In the genomic region with DNA sequence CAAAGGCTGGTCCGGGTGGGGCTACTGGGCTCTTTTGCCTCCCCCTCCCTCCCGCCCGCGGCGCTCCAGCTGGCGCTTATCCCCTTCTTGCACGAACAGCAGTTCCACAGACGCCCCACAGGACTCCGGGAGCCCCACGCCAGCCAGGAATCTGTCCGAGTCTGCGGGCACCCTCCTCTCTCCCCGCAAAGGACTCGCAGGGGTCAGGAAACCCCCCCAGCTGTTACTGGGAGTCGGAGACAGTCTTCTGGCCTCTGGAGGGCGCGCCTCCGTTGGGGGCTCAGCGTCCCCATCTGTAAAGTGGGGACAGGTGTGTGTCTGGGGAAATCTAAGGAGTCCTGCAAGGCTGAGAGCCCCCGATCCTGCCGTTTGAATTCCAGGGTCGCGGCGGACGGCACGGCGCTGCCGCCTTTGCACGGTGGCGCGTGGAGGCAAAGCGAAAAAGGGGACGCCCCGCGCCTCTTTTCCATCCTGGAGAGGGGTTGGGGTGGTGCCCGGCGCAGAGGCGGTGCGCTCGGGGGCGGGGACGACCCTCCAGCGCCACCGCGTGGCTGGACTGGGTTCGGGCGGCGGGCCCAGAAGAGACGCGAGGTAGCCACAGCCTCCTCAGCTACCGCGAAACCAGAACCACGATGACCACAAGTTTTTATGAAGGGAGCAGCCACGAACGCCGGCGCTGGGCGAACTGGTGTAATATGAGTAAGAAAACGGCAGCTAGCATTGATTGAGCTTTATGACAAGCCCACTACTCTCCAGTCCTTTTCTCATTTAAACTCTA, we compare ENCODE assay signal across 8 cellular contexts. TPM values are rescaled to one million over a fixed set of nuclear protein-coding genes. Genes with fewer than 3 reads are reported as not detected.
A peak's percentile ranks its signal among the peaks of the same experiment; 100 is the strongest.
DNase-seq lines count a peak whose midpoint lies in the region; ATAC-seq, FAIRE-seq and TF ChIP-seq lines count a peak whose summit lies in the region.

No MANE protein-coding gene starts in this region.

- peak overlapping the region; percentile 82 for H3K4me2 ChIP-seq in A549

- no peak for TF ChIP-seq EP300 in A549 (IDR thresholded peaks at IDR 0.05)

- H3K4me3 ChIP-seq in A549: peak overlapping the region; percentile 47

- peak; percentile 91 for TF ChIP-seq CTCF in A549 (IDR thresholded peaks at IDR 0.05)

- TF ChIP-seq POLR2A in A549 (IDR thresholded peaks at IDR 0.05; ENCODE audit: low read length): no peak

- WGBS in A549 (ENCODE audit: missing lambda C conversion rate): 10% methylated on average over 37 of the region's 59 CpGs

- FAIRE-seq in A549 (lab: Jason Lieb, UNC): no peak

- POLR2A ChIA-PET in A549 (lab: Yijun Ruan, JAX): interaction anchor here (0.7 to 2.3 kb wide), 7 partner anchors 17 to 65 kb away, joined by 3 to 11 read pairs (median 3); a partner anchor contains a TSS

- H3K4me1 ChIP-seq in A549: peaks cover 38% of the 10 kb centered on the region

- CTCF ChIA-PET in A549 (lab: Yijun Ruan, JAX): interaction anchor here (0.6 to 16.6 kb wide), 57 partner anchors 9 to 354 kb away, joined by 3 to 321 read pairs (median 4); a partner anchor contains a TSS

- peak; percentile 87 to 93 for DNase-seq in A549 (ENCODE audit: low read depth in 1 of 2, low spot score in 1 of 2)
- DNase-seq in NCI-H526 treated with DMSO at 0.1 percent for 48 hours (lab: John Stamatoyannopoulos, UW): peak; percentile 59
- DNase-seq in activated CD4-positive, alpha-beta T cell treated with anti-CD3 and anti-CD28 coated beads, Interleukin-2, amount 50 U/mL, for 48 hours: peak; percentile 83 to 88
- peak; percentile 86 for DNase-seq in ecto neural progenitor cell (ENCODE audit: low spot score)
- peak; percentile 70 to 82 for DNase-seq in lung microvascular endothelial cell (ENCODE audit: low read depth in 2 of 2)
- peak; percentile 65 to 83 (median 72) for DNase-seq in stimulated activated CD4-positive, alpha-beta T cell treated with anti-CD3 and anti-CD28 coated beads, TNF-alpha, amount 100 ng/mL, for 24 hours (ENCODE audit: low read depth in 3 of 3)

- TF ChIP-seq RAD21 in A549 (conservative IDR thresholded peaks at IDR 0.05 in 1 of 2, IDR thresholded peaks at IDR 0.05 in 1 of 2): peak; percentile 80 to 97

- ATAC-seq in A549: peak; percentile 85 to 93
- ATAC-seq in GM18517 (IDR thresholded peaks at IDR 0.05; ENCODE audit: unreplicated experiment): peak; percentile 65
- peak; percentile 85 for ATAC-seq in HG03159 (IDR thresholded peaks at IDR 0.05; ENCODE audit: unreplicated experiment)

- peak overlapping the region; percentile 65 to 84; a peak in 5 of 6 replicates for H3K27ac ChIP-seq in A549

- H3K9me3 ChIP-seq in A549: no peaks in the 10 kb centered on the region

TF ChIP-seq in A549, 52 proteins besides CTCF, POLR2A, EP300 and RAD21 (continues in another document):
- TF ChIP-seq, protein P1, sequence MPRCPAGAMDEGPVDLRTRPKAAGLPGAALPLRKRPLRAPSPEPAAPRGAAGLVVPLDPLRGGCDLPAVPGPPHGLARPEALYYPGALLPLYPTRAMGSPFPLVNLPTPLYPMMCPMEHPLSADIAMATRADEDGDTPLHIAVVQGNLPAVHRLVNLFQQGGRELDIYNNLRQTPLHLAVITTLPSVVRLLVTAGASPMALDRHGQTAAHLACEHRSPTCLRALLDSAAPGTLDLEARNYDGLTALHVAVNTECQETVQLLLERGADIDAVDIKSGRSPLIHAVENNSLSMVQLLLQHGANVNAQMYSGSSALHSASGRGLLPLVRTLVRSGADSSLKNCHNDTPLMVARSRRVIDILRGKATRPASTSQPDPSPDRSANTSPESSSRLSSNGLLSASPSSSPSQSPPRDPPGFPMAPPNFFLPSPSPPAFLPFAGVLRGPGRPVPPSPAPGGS (IDR thresholded peaks at IDR 0.05): no peak
- TF ChIP-seq, protein P2, sequence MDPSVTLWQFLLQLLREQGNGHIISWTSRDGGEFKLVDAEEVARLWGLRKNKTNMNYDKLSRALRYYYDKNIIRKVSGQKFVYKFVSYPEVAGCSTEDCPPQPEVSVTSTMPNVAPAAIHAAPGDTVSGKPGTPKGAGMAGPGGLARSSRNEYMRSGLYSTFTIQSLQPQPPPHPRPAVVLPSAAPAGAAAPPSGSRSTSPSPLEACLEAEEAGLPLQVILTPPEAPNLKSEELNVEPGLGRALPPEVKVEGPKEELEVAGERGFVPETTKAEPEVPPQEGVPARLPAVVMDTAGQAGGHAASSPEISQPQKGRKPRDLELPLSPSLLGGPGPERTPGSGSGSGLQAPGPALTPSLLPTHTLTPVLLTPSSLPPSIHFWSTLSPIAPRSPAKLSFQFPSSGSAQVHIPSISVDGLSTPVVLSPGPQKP (IDR thresholded peaks at IDR 0.05; ENCODE audit: low read depth, low read length): no peak
- TF ChIP-seq NR3C1 (IDR thresholded peaks at IDR 0.05) (no peak), ZC3H11A (IDR thresholded peaks at IDR 0.05) (no peak), MAZ (IDR thresholded peaks at IDR 0.05; ENCODE audit: borderline replicate concordance, low read depth, low read length) (no peak), CHD4 (IDR thresholded peaks at IDR 0.05; ENCODE audit: borderline replicate concordance) (no peak), CBX8 (IDR thresholded peaks at IDR 0.05) (no peak), POLR2AphosphoS2 (conservative IDR thresholded peaks at IDR 0.05; ENCODE audit: low read length) (no peak), MAFK (IDR thresholded peaks at IDR 0.05; ENCODE audit: partially characterized antibody) (no peak), GATA3 (IDR thresholded peaks at IDR 0.05; ENCODE audit: borderline replicate concordance) (no peak), BHLHE40 (IDR thresholded peaks at IDR 0.05; ENCODE audit: low read depth, low read length) (no peak), MYC (IDR thresholded peaks at IDR 0.05; ENCODE audit: borderline replicate concordance, low read length) (no peak), RFX5 (IDR thresholded peaks at IDR 0.05) (no peak), FOXS1 (CRISPR knock-in tag; IDR thresholded peaks at IDR 0.05) (no peak), ZFP36 (IDR thresholded peaks at IDR 0.05; ENCODE audit: borderline replicate concordance, partially characterized antibody) (no peak), ESRRA (IDR thresholded peaks at IDR 0.05; ENCODE audit: borderline replicate concordance, low read length) (no peak), JUN (IDR thresholded peaks at IDR 0.05) (peak in 1 of 2 experiments; percentile 51; a peak in 1 of 5 replicates)
- TF ChIP-seq, protein P3, sequence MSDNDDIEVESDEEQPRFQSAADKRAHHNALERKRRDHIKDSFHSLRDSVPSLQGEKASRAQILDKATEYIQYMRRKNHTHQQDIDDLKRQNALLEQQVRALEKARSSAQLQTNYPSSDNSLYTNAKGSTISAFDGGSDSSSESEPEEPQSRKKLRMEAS (IDR thresholded peaks at IDR 0.05): peak; percentile 82
- TF ChIP-seq, protein P4, sequence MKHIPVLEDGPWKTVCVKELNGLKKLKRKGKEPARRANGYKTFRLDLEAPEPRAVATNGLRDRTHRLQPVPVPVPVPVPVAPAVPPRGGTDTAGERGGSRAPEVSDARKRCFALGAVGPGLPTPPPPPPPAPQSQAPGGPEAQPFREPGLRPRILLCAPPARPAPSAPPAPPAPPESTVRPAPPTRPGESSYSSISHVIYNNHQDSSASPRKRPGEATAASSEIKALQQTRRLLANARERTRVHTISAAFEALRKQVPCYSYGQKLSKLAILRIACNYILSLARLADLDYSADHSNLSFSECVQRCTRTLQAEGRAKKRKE (CRISPR knock-in tag; IDR thresholded peaks at IDR 0.05; ENCODE audit: low read depth): no peak
- TF ChIP-seq, protein P5, sequence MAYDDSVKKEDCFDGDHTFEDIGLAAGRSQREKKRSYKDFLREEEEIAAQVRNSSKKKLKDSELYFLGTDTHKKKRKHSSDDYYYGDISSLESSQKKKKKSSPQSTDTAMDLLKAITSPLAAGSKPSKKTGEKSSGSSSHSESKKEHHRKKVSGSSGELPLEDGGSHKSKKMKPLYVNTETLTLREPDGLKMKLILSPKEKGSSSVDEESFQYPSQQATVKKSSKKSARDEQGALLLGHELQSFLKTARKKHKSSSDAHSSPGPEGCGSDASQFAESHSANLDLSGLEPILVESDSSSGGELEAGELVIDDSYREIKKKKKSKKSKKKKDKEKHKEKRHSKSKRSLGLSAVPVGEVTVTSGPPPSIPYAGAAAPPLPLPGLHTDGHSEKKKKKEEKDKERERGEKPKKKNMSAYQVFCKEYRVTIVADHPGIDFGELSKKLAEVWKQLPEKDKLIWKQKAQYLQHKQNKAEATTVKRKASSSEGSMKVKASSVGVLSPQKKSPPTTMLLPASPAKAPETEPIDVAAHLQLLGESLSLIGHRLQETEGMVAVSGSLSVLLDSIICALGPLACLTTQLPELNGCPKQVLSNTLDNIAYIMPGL (CRISPR knock-in tag; IDR thresholded peaks at IDR 0.05; ENCODE audit: borderline replicate concordance): no peak

RNA-seq across cellular contexts. Expression of a gene that starts 2.8 kb away (rescaled TPM):
- polyA plus RNA-seq in A549 (2011; rRNA removed) (0.05 TPM in 1 of 2 replicates, not detected in the other), A549 (2017; fragmentation: RNase III; extraction: RNeasy Plus Mini Kit Qiagen cat#74134 plus additional on column Dnase treatment) (0.05 TPM in 2 of 3 replicates, not detected in the other)
- 0.06 and 0.09 TPM in 2 replicates for polyA plus RNA-seq in A549 (2012; cell fraction: cytosol; rRNA removed)
- 0.13 and 0.17 TPM in 2 replicates for polyA plus RNA-seq in A549 (2012; cell fraction: nucleus; rRNA removed)
- 0.17 and 0.29 TPM in 2 replicates for polyA minus RNA-seq in A549 (2011; rRNA and poly(A)+ RNA removed)
- total RNA-seq in lung microvascular endothelial cell: under 0.01 and 0.22 TPM in 2 replicates

RNA-seq across cellular contexts. Expression of a gene that starts 24.4 kb away (rescaled TPM):
- 203 and 291 TPM in 2 replicates for polyA plus RNA-seq in A549 (2011; rRNA removed)
- 260 and 265 TPM in 2 replicates for polyA plus RNA-seq in A549 (2012; cell fraction: cytosol; rRNA removed)
- polyA plus RNA-seq in A549 (2012; cell fraction: nucleus; rRNA removed): 164 and 169 TPM in 2 replicates
- 290 to 312 TPM (median 296 TPM) in 3 replicates for polyA plus RNA-seq in A549 (2017; fragmentation: RNase III; extraction: RNeasy Plus Mini Kit Qiagen cat#74134 plus additional on column Dnase treatment)
- polyA minus RNA-seq in A549 (2011; rRNA and poly(A)+ RNA removed): 94.2 and 98.4 TPM in 2 replicates
- 221 and 243 TPM in 2 replicates for total RNA-seq in lung microvascular endothelial cell

RNA-seq across cellular contexts. Expression of a gene that starts 29.8 kb away (rescaled TPM):
- polyA plus RNA-seq in A549 (2011; rRNA removed) (6.2 and 9.0 TPM in 2 replicates), A549 (2017; fragmentation: RNase III; extraction: RNeasy Plus Mini Kit Qiagen cat#74134 plus additional on column Dnase treatment) (13.5 to 16.9 TPM (median 16.0 TPM) in 3 replicates)
- 7.2 and 8.3 TPM in 2 replicates for polyA plus RNA-seq in A549 (2012; cell fraction: cytosol; rRNA removed)
- 4.5 and 6.9 TPM in 2 replicates for polyA plus RNA-seq in A549 (2012; cell fraction: nucleus; rRNA removed)
- 7.5 and 7.9 TPM in 2 replicates for polyA minus RNA-seq in A549 (2011; rRNA and poly(A)+ RNA removed)
- 42.3 and 52.2 TPM in 2 replicates for total RNA-seq in lung microvascular endothelial cell

Comparison
In these comparisons a context has a peak if more than half of its experiments do, and no peak if none do; other contexts are left out.
1. Peak in every context shown above with its lines: DNase-seq, ATAC-seq, H3K4me3 ChIP-seq and H3K27ac ChIP-seq.